ENCODE assay signal across 18 cellular contexts in the genomic region with DNA sequence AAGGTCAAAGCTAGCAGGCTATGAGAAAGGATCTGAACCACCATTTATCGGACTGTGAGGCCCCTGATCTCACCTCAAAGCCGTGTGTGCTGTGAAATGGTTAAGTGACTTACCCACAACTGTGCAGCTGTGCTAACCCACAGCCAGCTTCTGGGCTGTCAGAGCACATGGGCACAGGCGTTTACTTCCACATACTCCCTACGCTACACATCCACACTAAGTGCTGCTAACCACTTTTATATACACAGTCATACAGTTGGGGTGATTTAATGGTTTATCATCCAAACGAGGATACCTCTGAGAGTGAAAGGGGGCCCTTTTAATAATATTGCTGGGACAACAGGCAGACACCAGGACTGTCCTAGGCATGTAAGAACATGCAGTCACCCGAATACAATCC. TPM values are rescaled to one million over a fixed set of nuclear protein-coding genes. Genes with fewer than 3 reads are reported as not detected.
DNase-seq lines count a peak whose midpoint lies in the region; ATAC-seq and TF ChIP-seq lines count a peak whose summit lies in the region.
"Had no signal": no experiment of that assay in that cellular context is flagged by ENCODE, and none has a peak within 500 bp of the region (broad histone marks: within the 10 kb centered on the region; RNA-seq: fewer than 3 reads in every experiment).

No MANE protein-coding gene starts in this region.

- H3K9me3 ChIP-seq in Loucy (ENCODE audit: insufficient read depth, low read depth, low read length), result no peaks in the 10 kb centered on the region
- no peaks in the 10 kb centered on the region for H3K9me3 ChIP-seq in neutrophil
- H3K9me3 ChIP-seq: BE2C, psoas muscle had no signal

- H3K4me2 ChIP-seq in Loucy (ENCODE audit: low read depth, low read length, poor library complexity, severe bottlenecking), result peak overlapping the region; percentile 27

- peaks cover under 1% of the 10 kb centered on the region for H3K4me1 Mint-ChIP-seq in MCF 10A (ENCODE audit: insufficient read depth, unreplicated experiment)

- intact Hi-C loops in MCF 10A (cut with micrococcal nuclease), result no loop called here

- no peak overlapping the region for H2AFZ ChIP-seq in Loucy (ENCODE audit: low read length)

- H4K20me1 ChIP-seq in Loucy (ENCODE audit: insufficient read depth, low read length, poor library complexity, severe bottlenecking), result no peaks in the 10 kb centered on the region

- CTCF ChIA-PET in MCF 10A (lab: Yijun Ruan, JAX), result interaction anchor here (0.7 to 4.4 kb wide), 5 partner anchors 10 to 128 kb away, joined by 4 to 19 read pairs (median 14); no protein-coding TSS in a partner anchor

- TF ChIP-seq CTCF in Loucy (conservative IDR thresholded peaks at IDR 0.05; ENCODE audit: low read length) (no peak), MCF 10A (IDR thresholded peaks at IDR 0.05; ENCODE audit: unreplicated experiment) (no peak), neutrophil (IDR thresholded peaks at IDR 0.05) (no peak)

- peak overlapping the region; percentile 60 for H3K9ac ChIP-seq in Loucy (ENCODE audit: low read depth, low read length, poor library complexity, severe bottlenecking)

- H3K79me2 ChIP-seq in Loucy (ENCODE audit: insufficient read depth, low read length), result no peaks in the 10 kb centered on the region

- no TSS peak for BruUV-seq in MCF 10A (replicated peaks; lab: Mats Ljungman, UMichigan)

- H3K36me3 ChIP-seq in Loucy (ENCODE audit: insufficient read depth, low read length) (no peaks in the 10 kb centered on the region), neutrophil (peaks cover 9% of the 10 kb centered on the region)
- H3K36me3 ChIP-seq: BE2C had no signal

- H3K27me3 Mint-ChIP-seq in MCF 10A (ENCODE audit: insufficient read depth, unreplicated experiment), result no peaks in the 10 kb centered on the region

- DNase-seq in GDM1 (lab: John Stamatoyannopoulos, UW) (peak; percentile 38), MCF 10A (ENCODE audit: unreplicated experiment) (no peak), NCI-H2029 (lab: John Stamatoyannopoulos, UW) (no peak), dedifferentiated amniotic fluid mesenchymal stem cell (ENCODE audit: extremely low spot score) (no peak)
- DNase-seq: activated CD4-positive, alpha-beta T cell treated with anti-CD3 and anti-CD28 coated beads for 4 hours; BE2C; DMS153; Karpas-422; left ventricle myocardium superior; NCI-H1930; NCI-H510A treated with DMSO at 0.1 percent for 48 hours; psoas muscle had no signal

- no peak overlapping the region for H3K4me3 Mint-ChIP-seq in MCF 10A (ENCODE audit: unreplicated experiment)
- H3K4me3 Mint-ChIP-seq: activated naive CD8-positive, alpha-beta T cell; nephron had no signal

- H3K27ac Mint-ChIP-seq in MCF 10A (ENCODE audit: low read depth, unreplicated experiment), result peak overlapping the region; percentile 79
- H3K27ac Mint-ChIP-seq: activated naive CD8-positive, alpha-beta T cell had no signal

- H3K27ac ChIP-seq in neutrophil, result peak overlapping the region; percentile 99
- H3K27ac ChIP-seq: psoas muscle had no signal

- POLR2A ChIA-PET in MCF 10A (lab: Yijun Ruan, JAX), result interaction anchor here (0.7 to 2.1 kb wide), 4 partner anchors 14 to 132 kb away, joined by 3 to 9 read pairs (median 4); no protein-coding TSS in a partner anchor

- no peaks in the 10 kb centered on the region for H3F3A ChIP-seq in Loucy (ENCODE audit: low read depth)

- no peak overlapping the region for H3K4me3 ChIP-seq in Loucy (ENCODE audit: low read length, poor library complexity, severe bottlenecking)
- H3K4me3 ChIP-seq in neutrophil (ENCODE audit: low read depth in 1 of 2, low read length in 1 of 2), result no peak overlapping the region
- H3K4me3 ChIP-seq: psoas muscle had no signal

- ATAC-seq in GM18858 (IDR thresholded peaks at IDR 0.05; ENCODE audit: unreplicated experiment) (no peak), GM21576 (IDR thresholded peaks at IDR 0.05; ENCODE audit: unreplicated experiment) (no peak)
- ATAC-seq: left ventricle myocardium superior had no signal

- peaks cover 94% of the 10 kb centered on the region for H3K4me1 ChIP-seq in Loucy (ENCODE audit: insufficient read depth, low read length, poor library complexity, severe bottlenecking)
- H3K4me1 ChIP-seq in neutrophil (ENCODE audit: control insufficient read depth in 1 of 2, insufficient read depth in 1 of 2, low read depth in 1 of 2, low read length in 1 of 2), result peaks cover 80 to 86% of the 10 kb centered on the region in 2 experiments
- H3K4me1 ChIP-seq: BE2C had no signal

- no peaks in the 10 kb centered on the region for H3K36me3 Mint-ChIP-seq in MCF 10A (ENCODE audit: insufficient read depth, unreplicated experiment)
- H3K36me3 Mint-ChIP-seq: activated naive CD8-positive, alpha-beta T cell had no signal

- no peaks in the 10 kb centered on the region for H3K27me3 ChIP-seq in Loucy (ENCODE audit: insufficient read depth, low read length, poor library complexity, severe bottlenecking)
- no peaks in the 10 kb centered on the region for H3K27me3 ChIP-seq in neutrophil
- H3K27me3 ChIP-seq: BE2C had no signal

- no peaks in the 10 kb centered on the region for H3K9me2 ChIP-seq in Loucy (replicated peaks; ENCODE audit: low read depth, low read length)

- no peaks in the 10 kb centered on the region for H3K9me3 Mint-ChIP-seq in MCF 10A (ENCODE audit: unreplicated experiment)
- H3K9me3 Mint-ChIP-seq: nephron had no signal

RNA-seq across cellular contexts. Expression of a gene that starts 37.3 kb away (rescaled TPM):
- total RNA-seq in MCF 10A (2022), result 0.35 and 1.2 TPM in 2 replicates
